ENCODE assay signal across 37 cellular contexts in the genomic region with DNA sequence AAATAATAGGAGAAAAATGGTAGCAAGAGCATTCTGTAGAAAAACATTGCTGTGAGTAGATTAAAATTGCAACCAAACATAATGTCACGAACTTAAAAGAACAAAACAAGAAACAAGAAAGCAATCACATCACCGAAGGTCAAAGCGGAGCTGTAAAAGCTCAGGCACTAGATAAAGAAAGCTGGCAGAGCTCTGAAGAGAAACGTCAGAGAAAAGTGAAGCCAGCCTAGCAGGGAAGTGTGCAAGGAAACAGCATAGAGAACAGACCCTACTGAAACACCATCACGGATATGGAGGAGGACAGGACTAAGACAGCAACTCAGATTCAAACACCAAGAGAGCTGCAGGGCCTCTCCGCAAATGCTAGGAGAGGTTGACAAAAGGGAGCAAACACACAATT. TPM values are rescaled to one million over a fixed set of nuclear protein-coding genes. Genes with fewer than 3 reads are reported as not detected.
"Had no signal": no experiment of that assay in that cellular context is flagged by ENCODE, and none has a peak within 500 bp of the region (broad histone marks: within the 10 kb centered on the region; RNA-seq: fewer than 3 reads in every experiment).

No MANE protein-coding gene starts in this region.

- H3K27ac ChIP-seq: adrenal gland, coronary artery, dorsolateral prefrontal cortex, epithelial cell of prostate, esophagus squamous epithelium, gastroesophageal sphincter had no signal

- H3K27ac Mint-ChIP-seq: activated CD4-positive, alpha-beta memory T cell treated with anti-CD3 and anti-CD28 coated beads for 36 hours; activated CD4-positive, alpha-beta T cell treated with anti-CD3 and anti-CD28 coated beads for 36 hours; activated CD4-positive, alpha-beta T cell treated with anti-CD3 and anti-CD28 coated beads, Interleukin-2, amount 10 ng/mL, durations not matched to agents 24 days and 14 days; activated CD8-positive, alpha-beta memory T cell treated with anti-CD3 and anti-CD28 coated beads, Interleukin-2, amount 10 ng/mL, durations not matched to agents 7 days and 5 days; activated CD8-positive, alpha-beta T cell treated with anti-CD3 and anti-CD28 coated beads, Interleukin-2, amount 10 ng/mL, durations not matched to agents 7 days and 5 days; activated naive CD4-positive, alpha-beta T cell treated with anti-CD3 and anti-CD28 coated beads for 36 hours; activated naive CD4-positive, alpha-beta T cell treated with anti-CD3 and anti-CD28 coated beads, Interleukin-2, amount 50 U/mL, for 24 hours; activated naive CD8-positive, alpha-beta T cell treated with anti-CD3 and anti-CD28 coated beads for 36 hours; activated naive CD8-positive, alpha-beta T cell treated with anti-CD3 and anti-CD28 coated beads, Interleukin-2, amount 50 U/mL, for 24 hours; activated T-helper 1 cell treated with anti-CD3 and anti-CD28 coated beads, Interleukin-12 subunit alpha, Interleukin-12 subunit beta, Interleukin-2, Interleukin-4 antibody, amounts not matched to agents 30 ng/mL and 10 ng/mL and 1 ng/mL, durations not matched to agents 14 hours and 24 hours and 36 hours; activated T-helper 2 cell treated with anti-CD3 and anti-CD28 coated beads, Interferon-gamma antibody, Interleukin-2, Interleukin-4, amounts not matched to agents 10 μg/mL and 5 μg/mL and 100 μg/mL, durations not matched to agents 14 hours and 24 hours and 36 hours; brain; dendritic cell treated with granulocyte-macrophage colony-stimulating factor and Interleukin-4, amounts not matched to agents 40 ng/mL and 50 ng/mL, for 4 days had no signal

- H3K27me3 ChIP-seq: adrenal gland had no signal

- H3K27me3 Mint-ChIP-seq: brain; dendritic cell treated with granulocyte-macrophage colony-stimulating factor and Interleukin-4, amounts not matched to agents 40 ng/mL and 50 ng/mL, for 4 days had no signal

- H3K9me3 Mint-ChIP-seq: activated naive CD4-positive, alpha-beta T cell treated with anti-CD3 and anti-CD28 coated beads, Interleukin-2, amount 50 U/mL, for 24 hours had no signal

- DNase-seq: activated CD4-positive, alpha-beta memory T cell treated with anti-CD3 and anti-CD28 coated beads for 36 hours; activated CD4-positive, alpha-beta T cell treated with anti-CD3 and anti-CD28 coated beads for 36 hours; activated CD4-positive, alpha-beta T cell treated with anti-CD3 and anti-CD28 coated beads, Interleukin-2, amount 10 ng/mL, durations not matched to agents 24 days and 14 days; activated CD4-positive, CD25-positive, alpha-beta regulatory T cell; activated CD4-positive, CD25-positive, alpha-beta regulatory T cell treated with anti-CD3 and anti-CD28 coated beads, Interleukin-2, amount 50 U/mL, for 72 hours; activated CD8-positive, alpha-beta memory T cell treated with anti-CD3 and anti-CD28 coated beads, Interleukin-2, amount 10 ng/mL, durations not matched to agents 7 days and 5 days; activated CD8-positive, alpha-beta memory T cell treated with anti-CD3 and anti-CD28 coated beads, Interleukin-2, amount 50 U/mL, for 4 hours; activated CD8-positive, alpha-beta T cell treated with anti-CD3 and anti-CD28 coated beads, Interleukin-2, amount 10 ng/mL, durations not matched to agents 7 days and 5 days; activated effector memory CD4-positive, alpha-beta T cell treated with anti-CD3 and anti-CD28 coated beads, Interleukin-2, amount 50 U/mL, for 16 hours; activated naive CD4-positive, alpha-beta T cell treated with anti-CD3 and anti-CD28 coated beads for 36 hours; activated naive CD8-positive, alpha-beta T cell treated with anti-CD3 and anti-CD28 coated beads for 36 hours; activated naive CD8-positive, alpha-beta T cell treated with anti-CD3 and anti-CD28 coated beads, Interleukin-2, amount 50 U/mL, for 24 hours; activated T-cell treated with anti-CD3 and anti-CD28 coated beads, Interleukin-2, amount 50 U/mL, for 1 hour; activated T-cell treated with anti-CD3 and anti-CD28 coated beads, Interleukin-2, amount 50 U/mL, for 48 hours; amygdala; aorta; dorsolateral prefrontal cortex; effector memory CD4-positive, alpha-beta T cell; esophagus squamous epithelium; foreskin melanocyte; T-helper 2 cell had no signal

- H3K4me1 ChIP-seq: esophagus squamous epithelium, gastroesophageal sphincter had no signal

- H3K36me3 Mint-ChIP-seq: activated naive CD8-positive, alpha-beta T cell treated with anti-CD3 and anti-CD28 coated beads for 36 hours had no signal

- ATAC-seq: activated CD4-positive, alpha-beta T cell treated with anti-CD3 and anti-CD28 coated beads for 36 hours; activated CD8-positive, alpha-beta memory T cell treated with anti-CD3 and anti-CD28 coated beads, Interleukin-2, amount 10 ng/mL, durations not matched to agents 7 days and 5 days; activated CD8-positive, alpha-beta T cell treated with anti-CD3 and anti-CD28 coated beads, Interleukin-2, amount 10 ng/mL, durations not matched to agents 7 days and 5 days; activated naive CD8-positive, alpha-beta T cell treated with anti-CD3 and anti-CD28 coated beads, Interleukin-2, amount 50 U/mL, for 24 hours; gastroesophageal sphincter had no signal

- H3K4me3 Mint-ChIP-seq: activated CD4-positive, alpha-beta memory T cell treated with anti-CD3 and anti-CD28 coated beads for 36 hours; activated CD4-positive, alpha-beta T cell treated with anti-CD3 and anti-CD28 coated beads for 36 hours; activated CD4-positive, alpha-beta T cell treated with anti-CD3 and anti-CD28 coated beads, Interleukin-2, amount 10 ng/mL, durations not matched to agents 24 days and 14 days; activated CD8-positive, alpha-beta memory T cell treated with anti-CD3 and anti-CD28 coated beads, Interleukin-2, amount 10 ng/mL, durations not matched to agents 7 days and 5 days; activated CD8-positive, alpha-beta T cell treated with anti-CD3 and anti-CD28 coated beads, Interleukin-2, amount 10 ng/mL, durations not matched to agents 7 days and 5 days; activated naive CD4-positive, alpha-beta T cell treated with anti-CD3 and anti-CD28 coated beads for 36 hours; activated naive CD4-positive, alpha-beta T cell treated with anti-CD3 and anti-CD28 coated beads, Interleukin-2, amount 50 U/mL, for 24 hours; activated naive CD8-positive, alpha-beta T cell treated with anti-CD3 and anti-CD28 coated beads for 36 hours; activated naive CD8-positive, alpha-beta T cell treated with anti-CD3 and anti-CD28 coated beads, Interleukin-2, amount 50 U/mL, for 24 hours; activated T-helper 1 cell treated with anti-CD3 and anti-CD28 coated beads, Interleukin-12 subunit alpha, Interleukin-12 subunit beta, Interleukin-2, Interleukin-4 antibody, amounts not matched to agents 30 ng/mL and 10 ng/mL and 1 ng/mL, durations not matched to agents 14 hours and 24 hours and 36 hours; brain; central memory CD8-positive, alpha-beta T cell; dendritic cell treated with granulocyte-macrophage colony-stimulating factor and Interleukin-4, amounts not matched to agents 40 ng/mL and 50 ng/mL, for 4 days had no signal

- H3K4me1 Mint-ChIP-seq: activated CD4-positive, alpha-beta T cell treated with anti-CD3 and anti-CD28 coated beads for 36 hours; activated CD4-positive, alpha-beta T cell treated with anti-CD3 and anti-CD28 coated beads, Interleukin-2, amount 10 ng/mL, durations not matched to agents 24 days and 14 days; activated naive CD4-positive, alpha-beta T cell treated with anti-CD3 and anti-CD28 coated beads, Interleukin-2, amount 50 U/mL, for 24 hours; activated naive CD8-positive, alpha-beta T cell treated with anti-CD3 and anti-CD28 coated beads for 36 hours; activated naive CD8-positive, alpha-beta T cell treated with anti-CD3 and anti-CD28 coated beads, Interleukin-2, amount 50 U/mL, for 24 hours; central memory CD8-positive, alpha-beta T cell had no signal

- H3K9me3 ChIP-seq: adrenal gland had no signal

- H3K4me3 ChIP-seq: adrenal gland, coronary artery, dorsolateral prefrontal cortex, esophagus squamous epithelium, gastroesophageal sphincter had no signal

RNA-seq across cellular contexts. Expression of a gene that starts 22.5 kb away (rescaled TPM):
- total RNA-seq: activated CD4-positive, alpha-beta memory T cell treated with anti-CD3 and anti-CD28 coated beads for 36 hours; activated CD8-positive, alpha-beta memory T cell treated with anti-CD3 and anti-CD28 coated beads, Interleukin-2, amount 10 ng/mL, durations not matched to agents 7 days and 5 days; activated CD8-positive, alpha-beta T cell treated with anti-CD3 and anti-CD28 coated beads, Interleukin-2, amount 10 ng/mL, durations not matched to agents 7 days and 5 days; activated T-helper 1 cell treated with anti-CD3 and anti-CD28 coated beads, Interleukin-12 subunit alpha, Interleukin-12 subunit beta, Interleukin-2, Interleukin-4 antibody, amounts not matched to agents 30 ng/mL and 10 ng/mL and 1 ng/mL, durations not matched to agents 14 hours and 24 hours and 36 hours; activated T-helper 2 cell treated with anti-CD3 and anti-CD28 coated beads, Interferon-gamma antibody, Interleukin-2, Interleukin-4, amounts not matched to agents 10 μg/mL and 5 μg/mL and 100 μg/mL, durations not matched to agents 14 hours and 24 hours and 36 hours; aorta; bronchial epithelial cell; cardiac septum; fibroblast of lung; fibroblast of villous mesenchyme; gastroesophageal sphincter; glomerular endothelial cell; T-helper 1 cell treated with Interleukin-12 subunit alpha and Interleukin-12 subunit beta and Interleukin-4 antibody, amounts not matched to agents 30 ng/mL and 1 ng/mL, for 36 hours had no signal
- polyA plus RNA-seq: fibroblast of lung had no signal
